Comparison of ENCODE assay signal across 9 cellular contexts in the genomic region with DNA sequence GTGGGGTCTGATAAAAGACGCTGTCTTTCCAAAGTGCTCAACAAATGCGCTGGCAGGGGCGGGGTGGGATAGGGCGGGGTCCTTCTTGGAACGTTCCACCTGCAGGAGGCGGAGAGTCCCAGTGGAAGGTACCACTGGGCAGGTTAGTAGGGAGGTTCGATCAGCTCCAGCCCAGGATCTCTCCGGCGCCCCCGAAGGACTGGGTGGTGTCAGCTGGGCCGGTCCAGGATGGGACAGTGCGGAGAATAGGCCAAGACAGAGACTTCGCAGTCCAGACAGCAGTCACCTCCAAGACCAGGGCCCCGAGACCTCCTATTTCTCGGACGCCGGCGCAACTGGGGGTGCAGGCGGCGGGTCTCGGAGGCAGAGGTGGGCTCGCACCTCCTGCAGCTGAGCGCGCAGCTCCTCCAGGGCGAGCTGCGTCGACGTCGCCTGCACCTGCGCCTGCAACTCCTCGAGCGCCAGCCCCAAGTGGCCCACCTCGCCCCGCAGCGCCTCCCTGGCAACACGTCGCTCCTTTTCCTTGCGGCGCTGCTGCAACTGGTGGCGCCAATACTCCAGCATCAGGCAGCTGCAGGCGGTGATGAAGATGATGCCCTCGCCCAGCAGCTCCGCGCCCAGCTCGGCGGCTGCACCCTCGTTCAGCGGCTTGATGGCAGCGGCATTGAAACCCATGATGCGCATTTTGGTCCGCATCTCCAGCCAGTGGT. TPM values are rescaled to one million over a fixed set of nuclear protein-coding genes. Genes with fewer than 3 reads are reported as not detected.
A peak's percentile ranks its signal among the peaks of the same experiment; 100 is the strongest.
DNase-seq lines count a peak whose midpoint lies in the region; ATAC-seq, FAIRE-seq and TF ChIP-seq lines count a peak whose summit lies in the region.
"Had no signal": no experiment of that assay in that cellular context is flagged by ENCODE, and none has a peak within 500 bp of the region (broad histone marks: within the 10 kb centered on the region; RNA-seq: fewer than 3 reads in every experiment).

No MANE protein-coding gene starts in this region.

- no peak for TF ChIP-seq POLR2A in A549 (IDR thresholded peaks at IDR 0.05; ENCODE audit: low read length)
- no peak for TF ChIP-seq POLR2A in suprapubic skin (IDR thresholded peaks at IDR 0.05)

- FAIRE-seq in A549 (lab: Jason Lieb, UNC) (no peak), kidney (lab: Jason Lieb, UNC) (no peak)
- FAIRE-seq: TTC549 had no signal

- no peak for TF ChIP-seq RAD21 in A549 (conservative IDR thresholded peaks at IDR 0.05 in 1 of 2, IDR thresholded peaks at IDR 0.05 in 1 of 2)

- no peaks in the 10 kb centered on the region for H3K27me3 ChIP-seq in suprapubic skin

- DNase-seq in A549 (ENCODE audit: low read depth in 1 of 2, low spot score in 1 of 2): peak in 1 of 2 experiments; percentile 63
- DNase-seq in HPDE6-E6E7 (ENCODE audit: extremely low spot score): peak; percentile 83
- peak; percentile 34 for DNase-seq in amniotic epithelial cell (ENCODE audit: low read depth)
- peak; percentile 85 for DNase-seq in kidney
- no peak for DNase-seq in suprapubic skin (ENCODE audit: low spot score in 2 of 2)
- no peak for DNase-seq in COLO829 (ENCODE audit: low spot score)
- DNase-seq in mesenteric fat pad (ENCODE audit: low spot score): no peak

- intact Hi-C loops in kidney (cut with DNase I): no loop called here

- 95% methylated on average over 50 of the region's 51 CpGs for WGBS in A549 (ENCODE audit: missing lambda C conversion rate)
- WGBS in suprapubic skin: 5% methylated on average over 36 of the region's 51 CpGs

- H3K4me3 ChIP-seq in A549 (no peak overlapping the region), kidney (ENCODE audit: low read length in 2 of 2) (peak overlapping the region; percentile 36 to 53), suprapubic skin (peak overlapping the region; percentile 49)

- CTCF ChIA-PET in A549 (lab: Yijun Ruan, JAX): interaction anchor here (0.7 to 7.8 kb wide), 5 partner anchors 19 to 140 kb away, joined by 3 to 71 read pairs (median 4); no protein-coding TSS in a partner anchor

- H3K36me3 ChIP-seq in kidney (ENCODE audit: control insufficient read depth in 1 of 2, insufficient read depth in 2 of 2, low read length in 2 of 2) (peaks cover 4 to 13% of the 10 kb centered on the region in 2 donors), suprapubic skin (peaks cover 24% of the 10 kb centered on the region)

- H3K9me3 ChIP-seq in A549: peaks cover 19% of the 10 kb centered on the region
- no peaks in the 10 kb centered on the region for H3K9me3 ChIP-seq in kidney (ENCODE audit: control insufficient read depth in 1 of 2, low read length in 2 of 2)
- no peaks in the 10 kb centered on the region for H3K9me3 ChIP-seq in suprapubic skin

- no peak overlapping the region for H3K27ac ChIP-seq in A549
- H3K27ac ChIP-seq in kidney (ENCODE audit: low read depth in 2 of 2, low read length in 2 of 2): no peak overlapping the region
- H3K27ac ChIP-seq in suprapubic skin: peak overlapping the region; percentile 59

- POLR2A ChIA-PET in A549 (lab: Yijun Ruan, JAX): no interaction called here

- H3K4me2 ChIP-seq in A549: no peak overlapping the region

- TF ChIP-seq CTCF in A549 (IDR thresholded peaks at IDR 0.05): no peak
- TF ChIP-seq CTCF in kidney (IDR thresholded peaks at IDR 0.05; ENCODE audit: borderline replicate concordance, extremely low read depth, insufficient read depth): no peak
- TF ChIP-seq CTCF in suprapubic skin (IDR thresholded peaks at IDR 0.05): no peak

- TF ChIP-seq EP300 in A549 (IDR thresholded peaks at IDR 0.05) (no peak), suprapubic skin (IDR thresholded peaks at IDR 0.05) (no peak)

- H3K9ac ChIP-seq in kidney (ENCODE audit: low read length in 2 of 2): no peak overlapping the region

- ATAC-seq in A549 (peak; percentile 24 to 46; a peak in 3 of 6 replicates), GM21529 (IDR thresholded peaks at IDR 0.05; ENCODE audit: unreplicated experiment) (no peak)

- H3K4me1 ChIP-seq in A549: no peaks in the 10 kb centered on the region
- peaks cover 0 to 7% of the 10 kb centered on the region in 2 donors for H3K4me1 ChIP-seq in kidney (ENCODE audit: control insufficient read depth in 1 of 2, insufficient read depth in 1 of 2, low read depth in 1 of 2, low read length in 2 of 2)
- peaks cover 20% of the 10 kb centered on the region for H3K4me1 ChIP-seq in suprapubic skin

TF ChIP-seq in A549, 52 proteins besides CTCF, POLR2A, EP300 and RAD21:
- TF ChIP-seq RNF2 (IDR thresholded peaks at IDR 0.05; ENCODE audit: borderline replicate concordance, low read depth) (no peak), TFCP2L1 (CRISPR knock-in tag; IDR thresholded peaks at IDR 0.05) (peak; percentile 46; the same call in 1 of the 2 replicates), POLR2AphosphoS2 (conservative IDR thresholded peaks at IDR 0.05; ENCODE audit: low read length) (peak; percentile 67; the same call in 1 of the 2 replicates)

RNA-seq across cellular contexts. Expression of gene VASP, which starts 21.6 kb away (rescaled TPM):
- polyA plus RNA-seq in A549 (2011; rRNA removed) (59.1 and 64.5 TPM in 2 replicates), A549 (2017; fragmentation: RNase III; extraction: RNeasy Plus Mini Kit Qiagen cat#74134 plus additional on column Dnase treatment) (83.8 to 94.6 TPM (median 94.3 TPM) in 3 replicates), kidney (ENCODE audit: insufficient read depth, low read depth, low replicate concordance) (36.3 TPM)
- polyA plus RNA-seq in A549 (2012; cell fraction: cytosol; rRNA removed): 58.8 and 103 TPM in 2 replicates
- 93.7 and 118 TPM in 2 replicates for polyA plus RNA-seq in A549 (2012; cell fraction: nucleus; rRNA removed)
- polyA minus RNA-seq in A549 (2011; rRNA and poly(A)+ RNA removed): 72.4 and 90.8 TPM in 2 replicates
- total RNA-seq in kidney (105 TPM), suprapubic skin (10 to 100 TPM; 34.8 to 51.3 (median 43.6) TPM), mesenteric fat pad (104 TPM)

RNA-seq across cellular contexts. Expression of gene PPM1N, which starts 30.7 kb away (rescaled TPM):
- 9.2 and 9.8 TPM in 2 replicates for polyA plus RNA-seq in A549 (2011; rRNA removed)
- 8.9 and 11.1 TPM in 2 replicates for polyA plus RNA-seq in A549 (2012; cell fraction: cytosol; rRNA removed)
- 6.6 TPM in 2 replicates for polyA plus RNA-seq in A549 (2012; cell fraction: nucleus; rRNA removed)
- 6.6 to 11.2 TPM (median 10.5 TPM) in 3 replicates for polyA plus RNA-seq in A549 (2017; fragmentation: RNase III; extraction: RNeasy Plus Mini Kit Qiagen cat#74134 plus additional on column Dnase treatment)
- 1.2 and 1.5 TPM in 2 replicates for polyA minus RNA-seq in A549 (2011; rRNA and poly(A)+ RNA removed)
- 2.2 TPM for total RNA-seq in kidney
- 0.69 TPM for polyA plus RNA-seq in kidney (ENCODE audit: insufficient read depth, low read depth, low replicate concordance)
- total RNA-seq in suprapubic skin: 1 to 10 TPM; 2.9 to 6.3 (median 5.6) TPM
- total RNA-seq in mesenteric fat pad: 1.1 TPM

RNA-seq across cellular contexts. Expression of gene RTN2, which starts 32.1 kb away (rescaled TPM):
- polyA plus RNA-seq in A549 (2011; rRNA removed): 4.7 and 5.3 TPM in 2 replicates
- polyA plus RNA-seq in A549 (2012; cell fraction: cytosol; rRNA removed): 4.7 and 7.4 TPM in 2 replicates
- 5.4 and 5.8 TPM in 2 replicates for polyA plus RNA-seq in A549 (2012; cell fraction: nucleus; rRNA removed)
- 6.3 to 9.0 TPM (median 8.1 TPM) in 3 replicates for polyA plus RNA-seq in A549 (2017; fragmentation: RNase III; extraction: RNeasy Plus Mini Kit Qiagen cat#74134 plus additional on column Dnase treatment)
- polyA minus RNA-seq in A549 (2011; rRNA and poly(A)+ RNA removed): 6.7 and 10.8 TPM in 2 replicates
- total RNA-seq in kidney: 7.3 TPM
- 8.2 TPM for polyA plus RNA-seq in kidney (ENCODE audit: insufficient read depth, low read depth, low replicate concordance)
- 10 to 100 TPM in 2 of 4 donors, 1 to 10 TPM in 2; 5.4 to 12.2 (median 10.7) TPM for total RNA-seq in suprapubic skin
- 8.3 TPM for total RNA-seq in mesenteric fat pad

RNA-seq across cellular contexts. Expression of gene OPA3, which starts 55.7 kb away (rescaled TPM):
- 21.8 and 29.1 TPM in 2 replicates for polyA plus RNA-seq in A549 (2011; rRNA removed)
- 20.3 and 24.2 TPM in 2 replicates for polyA plus RNA-seq in A549 (2012; cell fraction: cytosol; rRNA removed)
- 16.1 and 21.2 TPM in 2 replicates for polyA plus RNA-seq in A549 (2012; cell fraction: nucleus; rRNA removed)
- polyA plus RNA-seq in A549 (2017; fragmentation: RNase III; extraction: RNeasy Plus Mini Kit Qiagen cat#74134 plus additional on column Dnase treatment): 13.8 to 15.9 TPM (median 15.6 TPM) in 3 replicates
- 28.9 and 29.3 TPM in 2 replicates for polyA minus RNA-seq in A549 (2011; rRNA and poly(A)+ RNA removed)
- 19.1 TPM for total RNA-seq in kidney
- 8.1 TPM for polyA plus RNA-seq in kidney (ENCODE audit: insufficient read depth, low read depth, low replicate concordance)
- total RNA-seq in suprapubic skin: 10 to 100 TPM; 13.8 to 25.6 (median 22.5) TPM
- total RNA-seq in mesenteric fat pad: 12.5 TPM

Comparison
In these comparisons a context has a peak if more than half of its experiments do, and no peak if none do; other contexts are left out.
1. DNase-seq: peak in HPDE6-E6E7 (single experiment), amniotic epithelial cell (single experiment) and kidney (single experiment); none in suprapubic skin (0 of 2), COLO829 (single experiment) and mesenteric fat pad (single experiment).